Comparison of ENCODE assay signal across 8 cellular contexts in genomic region chr7:137626469-137627067, GRCh38.
A peak's percentile ranks its signal among the peaks of the same experiment; 100 is the strongest.
DNase-seq lines count a peak whose midpoint lies in the region; ATAC-seq and TF ChIP-seq lines count a peak whose summit lies in the region.

No MANE protein-coding gene starts in this region.

- H3K4me1 Mint-ChIP-seq in natural killer cell: no peaks in the 10 kb centered on the region
- no peaks in the 10 kb centered on the region for H3K4me1 Mint-ChIP-seq in natural killer cell treated with Interleukin-12 subunit alpha and Interleukin-12 subunit beta and Interleukin-15 and Interleukin-18, amount 100 ng/mL, for 72 hours (ENCODE audit: low read depth in 2 of 2)

- H3K27me3 Mint-ChIP-seq in natural killer cell (ENCODE audit: low read depth in 2 of 2): peaks cover 0 to 8% of the 10 kb centered on the region in 2 donors
- peaks cover 12 to 25% of the 10 kb centered on the region in 2 donors for H3K27me3 Mint-ChIP-seq in natural killer cell treated with Interleukin-12 subunit alpha and Interleukin-12 subunit beta and Interleukin-15 and Interleukin-18, amount 100 ng/mL, for 72 hours

- WGBS in psoas muscle, 3 donors: 19 to 23% (median 21%) methylated on average over 8 of the region's 8 CpGs

- H3K27ac Mint-ChIP-seq in natural killer cell: no peak overlapping the region
- H3K27ac Mint-ChIP-seq in natural killer cell treated with Interleukin-12 subunit alpha and Interleukin-12 subunit beta and Interleukin-15 and Interleukin-18, amount 100 ng/mL, for 72 hours: no peak overlapping the region

- no peaks in the 10 kb centered on the region for H3K36me3 Mint-ChIP-seq in natural killer cell
- H3K36me3 Mint-ChIP-seq in natural killer cell treated with Interleukin-12 subunit alpha and Interleukin-12 subunit beta and Interleukin-15 and Interleukin-18, amount 100 ng/mL, for 72 hours: no peaks in the 10 kb centered on the region

- TF ChIP-seq CTCF in natural killer cell (IDR thresholded peaks at IDR 0.05) (peak; percentile 21), foreskin keratinocyte (conservative IDR thresholded peaks at IDR 0.05) (peak; percentile 75), psoas muscle (IDR thresholded peaks at IDR 0.05) (peak; percentile 25)

- DNase-seq in natural killer cell (no peak), H4 (ENCODE audit: low spot score) (peak; percentile 50), MG63 (peak; percentile 5), foreskin keratinocyte (peak in 1 of 2 donors; percentile 28), psoas muscle (no peak), posterior vena cava (ENCODE audit: low spot score) (no peak)
- DNase-seq in natural killer cell treated with Interleukin-12 subunit alpha and Interleukin-12 subunit beta and Interleukin-15 and Interleukin-18, amount 100 ng/mL, for 72 hours (ENCODE audit: low spot score): no peak
- peak; percentile 35 to 43 for DNase-seq in activated CD4-positive, alpha-beta T cell treated with anti-CD3 and anti-CD28 coated beads, Interleukin-2, amount 50 U/mL, for 48 hours

- intact Hi-C loops in natural killer cell (cut with micrococcal nuclease): no loop called here
- intact Hi-C loops in psoas muscle (cut with DNase I): no loop called here
- intact Hi-C loops in posterior vena cava (cut with DNase I): no loop called here

- H3K27me3 ChIP-seq in MG63 (no peaks in the 10 kb centered on the region), foreskin keratinocyte (peaks cover 7% of the 10 kb centered on the region), psoas muscle (ENCODE audit: insufficient read depth in 3 of 3, low read length in 2 of 3) (peaks cover 0 to 6% (median 0%) of the 10 kb centered on the region in 3 donors)

- H3K36me3 ChIP-seq in MG63: no peaks in the 10 kb centered on the region
- H3K36me3 ChIP-seq in psoas muscle (ENCODE audit: insufficient read depth in 1 of 2, low read depth in 1 of 2): no peaks in the 10 kb centered on the region

- H3K4me1 ChIP-seq in foreskin keratinocyte (no peaks in the 10 kb centered on the region), psoas muscle (no peaks in the 10 kb centered on the region)

- H3K4me3 ChIP-seq in MG63 (no peak overlapping the region), psoas muscle (no peak overlapping the region)

- H3K9me3 ChIP-seq in MG63 (no peaks in the 10 kb centered on the region), psoas muscle (no peaks in the 10 kb centered on the region)

- H3K4me3 Mint-ChIP-seq in natural killer cell: no peak overlapping the region
- no peak overlapping the region for H3K4me3 Mint-ChIP-seq in natural killer cell treated with Interleukin-12 subunit alpha and Interleukin-12 subunit beta and Interleukin-15 and Interleukin-18, amount 100 ng/mL, for 72 hours

- H3K9me3 Mint-ChIP-seq in natural killer cell: no peaks in the 10 kb centered on the region
- H3K9me3 Mint-ChIP-seq in natural killer cell treated with Interleukin-12 subunit alpha and Interleukin-12 subunit beta and Interleukin-15 and Interleukin-18, amount 100 ng/mL, for 72 hours: no peaks in the 10 kb centered on the region

- no peak overlapping the region for H3K27ac ChIP-seq in foreskin keratinocyte
- H3K27ac ChIP-seq in psoas muscle: no peak overlapping the region

- ATAC-seq in natural killer cell (no peak), foreskin keratinocyte (peak; percentile 83), psoas muscle (no peak)
- ATAC-seq in natural killer cell treated with Interleukin-12 subunit alpha and Interleukin-12 subunit beta and Interleukin-15 and Interleukin-18, amount 100 ng/mL, for 72 hours: no peak

Comparison
In these comparisons a context has a peak if more than half of its experiments do, and no peak if none do; other contexts are left out.
1. DNase-seq: peak in H4 (single experiment), MG63 (single experiment) and activated CD4-positive, alpha-beta T cell treated with anti-CD3 and anti-CD28 coated beads, Interleukin-2, amount 50 U/mL, for 48 hours (2 of 2); none in natural killer cell (single experiment), natural killer cell treated with Interleukin-12 subunit alpha and Interleukin-12 subunit beta and Interleukin-15 and Interleukin-18, amount 100 ng/mL, for 72 hours (single experiment), psoas muscle (0 of 2) and posterior vena cava (single experiment).
2. CTCF ChIP-seq: peak in every context shown above with its lines; median percentile 75 in foreskin keratinocyte; 25 in psoas muscle; 21 in natural killer cell.